In the genomic region with DNA sequence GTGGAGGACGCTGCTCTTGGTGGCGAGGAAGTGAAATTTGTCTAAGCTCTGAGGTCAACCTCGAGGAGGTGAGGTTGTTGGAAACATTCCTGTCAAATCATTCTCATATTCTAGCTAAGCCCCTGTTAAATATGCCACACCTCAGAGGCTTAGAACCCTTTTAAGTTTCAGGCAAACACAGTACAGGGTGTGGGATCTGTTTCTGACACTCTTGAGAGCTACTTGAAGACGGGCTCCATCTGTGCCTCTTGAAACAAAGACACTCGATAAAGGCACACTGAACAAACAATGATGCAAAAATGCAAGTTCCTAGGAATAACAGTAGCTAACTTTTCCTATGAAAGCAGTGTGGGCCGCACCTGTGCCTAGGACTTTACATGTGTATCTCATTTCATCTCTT, we compare ENCODE assay signal across 1 cellular context.
TF ChIP-seq lines count a peak whose summit lies in the region.

No MANE protein-coding gene starts in this region.

TF ChIP-seq in IMR-90, 13 proteins besides CTCF, POLR2A, EP300 and RAD21:
- TF ChIP-seq CEBPB (IDR thresholded peaks at IDR 0.05; ENCODE audit: low read depth, low read length) = no peak
- TF ChIP-seq NFE2L2 (IDR thresholded peaks at IDR 0.05; ENCODE audit: low read depth, low read length) = no peak
- TF ChIP-seq RCOR1 (IDR thresholded peaks at IDR 0.05; ENCODE audit: insufficient replicate concordance, low read length) = no peak
- no peak for TF ChIP-seq MAFK (IDR thresholded peaks at IDR 0.05; ENCODE audit: low read depth, low read length)
- TF ChIP-seq MXI1 (IDR thresholded peaks at IDR 0.05; ENCODE audit: borderline replicate concordance, low read depth, low read length) = no peak
- TF ChIP-seq RFX5 (IDR thresholded peaks at IDR 0.05; ENCODE audit: low read depth, low read length) = no peak
- no peak for TF ChIP-seq CHD1 (IDR thresholded peaks at IDR 0.05; ENCODE audit: low read depth, low read length)
- TF ChIP-seq MAZ (IDR thresholded peaks at IDR 0.05; ENCODE audit: borderline replicate concordance, low read depth, low read length) = no peak
